1 cellular context compared by ENCODE assay signal in the genomic region with DNA sequence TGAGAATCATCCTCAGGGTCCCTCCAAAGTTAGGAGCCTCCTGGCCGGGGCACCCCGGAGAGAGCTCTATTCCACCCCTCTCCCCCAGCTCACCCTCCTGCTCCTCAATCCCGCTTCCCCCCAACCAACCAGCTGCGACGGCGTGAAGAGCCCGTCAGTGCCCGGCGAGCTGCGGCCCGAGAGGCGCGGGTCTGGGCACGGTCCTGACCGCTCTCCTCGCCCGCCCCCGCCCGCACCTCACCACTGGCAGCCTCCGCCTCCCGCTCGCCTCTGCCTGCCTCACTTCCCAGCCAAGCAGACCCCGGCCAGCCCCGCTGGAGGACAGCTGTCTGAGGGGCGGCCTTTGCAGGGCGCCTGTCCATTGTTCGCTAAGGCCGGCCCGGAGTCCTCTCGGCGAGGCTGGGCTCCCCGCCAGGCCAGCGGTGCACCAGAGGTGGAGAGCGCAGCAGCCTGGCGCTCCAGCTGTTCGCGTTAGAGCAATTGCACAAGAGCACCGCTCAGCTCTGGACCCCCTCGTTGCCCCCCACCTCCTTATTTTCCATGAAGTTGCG.
TF ChIP-seq lines count a peak whose summit lies in the region.

No MANE protein-coding gene starts in this region.

TF ChIP-seq in HepG2, 621 proteins besides CTCF, POLR2A, EP300 and RAD21 (continued from another document and continues in another):
- TF ChIP-seq, protein P1, sequence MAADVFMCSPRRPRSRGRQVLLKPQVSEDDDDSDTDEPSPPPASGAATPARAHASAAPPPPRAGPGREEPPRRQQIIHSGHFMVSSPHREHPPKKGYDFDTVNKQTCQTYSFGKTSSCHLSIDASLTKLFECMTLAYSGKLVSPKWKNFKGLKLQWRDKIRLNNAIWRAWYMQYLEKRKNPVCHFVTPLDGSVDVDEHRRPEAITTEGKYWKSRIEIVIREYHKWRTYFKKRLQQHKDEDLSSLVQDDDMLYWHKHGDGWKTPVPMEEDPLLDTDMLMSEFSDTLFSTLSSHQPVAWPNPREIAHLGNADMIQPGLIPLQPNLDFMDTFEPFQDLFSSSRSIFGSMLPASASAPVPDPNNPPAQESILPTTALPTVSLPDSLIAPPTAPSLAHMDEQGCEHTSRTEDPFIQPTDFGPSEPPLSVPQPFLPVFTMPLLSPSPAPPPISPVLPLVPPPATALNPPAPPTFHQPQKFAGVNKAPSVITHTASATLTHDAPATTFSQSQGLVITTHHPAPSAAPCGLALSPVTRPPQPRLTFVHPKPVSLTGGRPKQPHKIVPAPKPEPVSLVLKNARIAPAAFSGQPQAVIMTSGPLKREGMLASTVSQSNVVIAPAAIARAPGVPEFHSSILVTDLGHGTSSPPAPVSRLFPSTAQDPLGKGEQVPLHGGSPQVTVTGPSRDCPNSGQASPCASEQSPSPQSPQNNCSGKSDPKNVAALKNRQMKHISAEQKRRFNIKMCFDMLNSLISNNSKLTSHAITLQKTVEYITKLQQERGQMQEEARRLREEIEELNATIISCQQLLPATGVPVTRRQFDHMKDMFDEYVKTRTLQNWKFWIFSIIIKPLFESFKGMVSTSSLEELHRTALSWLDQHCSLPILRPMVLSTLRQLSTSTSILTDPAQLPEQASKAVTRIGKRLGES (CRISPR knock-in tag; IDR thresholded peaks at IDR 0.05; ENCODE audit: borderline replicate concordance), result no peak
- TF ChIP-seq ZNF432 (CRISPR knock-in tag; IDR thresholded peaks at IDR 0.05; ENCODE audit: borderline replicate concordance) (no peak), JUND (CRISPR knock-in tag; IDR thresholded peaks at IDR 0.05) (no peak), ZNF644 (CRISPR knock-in tag; IDR thresholded peaks at IDR 0.05; ENCODE audit: low read depth) (no peak), NR2C2 (CRISPR knock-in tag; IDR thresholded peaks at IDR 0.05; ENCODE audit: borderline replicate concordance) (no peak), SETDB1 (CRISPR knock-in tag; IDR thresholded peaks at IDR 0.05; ENCODE audit: borderline replicate concordance) (no peak), ZNF562 (CRISPR knock-in tag; IDR thresholded peaks at IDR 0.05; ENCODE audit: borderline replicate concordance) (no peak), ASH2L (IDR thresholded peaks at IDR 0.05; ENCODE audit: insufficient read length, low read depth, low read length) (peak; percentile 44), ZNF124 (CRISPR knock-in tag; IDR thresholded peaks at IDR 0.05) (no peak), KLF11 (CRISPR knock-in tag; IDR thresholded peaks at IDR 0.05) (no peak), PRMT3 (CRISPR knock-in tag; IDR thresholded peaks at IDR 0.05; ENCODE audit: borderline replicate concordance, low read depth) (no peak), ZNF570 (CRISPR knock-in tag; IDR thresholded peaks at IDR 0.05; ENCODE audit: borderline replicate concordance) (no peak), ZBTB42 (CRISPR knock-in tag; IDR thresholded peaks at IDR 0.05) (peak; percentile 96), FOSL1 (CRISPR knock-in tag; IDR thresholded peaks at IDR 0.05; ENCODE audit: borderline replicate concordance) (no peak), CEBPB (IDR thresholded peaks at IDR 0.05; ENCODE audit: borderline replicate concordance, low read depth, low read length) (peak; percentile 84), CAMTA2 (CRISPR knock-in tag; IDR thresholded peaks at IDR 0.05; ENCODE audit: borderline replicate concordance) (no peak), HIVEP1 (CRISPR knock-in tag; IDR thresholded peaks at IDR 0.05) (0 out of 2 replicates have a peak, but pooled peaks have one; percentile 16), HOXA5 (CRISPR knock-in tag; IDR thresholded peaks at IDR 0.05) (no peak; the same call in 1 of the 2 replicates), ZNF652 (CRISPR knock-in tag; IDR thresholded peaks at IDR 0.05; ENCODE audit: borderline replicate concordance, low read depth) (no peak), ZSCAN30 (CRISPR knock-in tag; IDR thresholded peaks at IDR 0.05) (no peak), SIN3A (IDR thresholded peaks at IDR 0.05; ENCODE audit: borderline replicate concordance, low read depth, low read length) (peak; percentile 38; the same call in 1 of the 2 replicates), ZNF569 (CRISPR knock-in tag; IDR thresholded peaks at IDR 0.05; ENCODE audit: borderline replicate concordance) (no peak), ZNF335 (CRISPR knock-in tag; IDR thresholded peaks at IDR 0.05) (no peak), AGO2 (optimal IDR thresholded peaks at IDR 0.05; ENCODE audit: low read depth, low read length) (peak; percentile 68), SALL2 (CRISPR knock-in tag; IDR thresholded peaks at IDR 0.05) (0 out of 2 replicates have a peak, but pooled peaks have one; percentile 36), BHLHE40 (IDR thresholded peaks at IDR 0.05; ENCODE audit: low read length) (no peak), ZZZ3 (CRISPR knock-in tag; IDR thresholded peaks at IDR 0.05; ENCODE audit: borderline replicate concordance) (no peak), EZH2 (conservative IDR thresholded peaks at IDR 0.05; ENCODE audit: low read depth, low read length) (no peak), ZNF614 (CRISPR knock-in tag; IDR thresholded peaks at IDR 0.05; ENCODE audit: borderline replicate concordance) (no peak)
- TF ChIP-seq, protein P2, sequence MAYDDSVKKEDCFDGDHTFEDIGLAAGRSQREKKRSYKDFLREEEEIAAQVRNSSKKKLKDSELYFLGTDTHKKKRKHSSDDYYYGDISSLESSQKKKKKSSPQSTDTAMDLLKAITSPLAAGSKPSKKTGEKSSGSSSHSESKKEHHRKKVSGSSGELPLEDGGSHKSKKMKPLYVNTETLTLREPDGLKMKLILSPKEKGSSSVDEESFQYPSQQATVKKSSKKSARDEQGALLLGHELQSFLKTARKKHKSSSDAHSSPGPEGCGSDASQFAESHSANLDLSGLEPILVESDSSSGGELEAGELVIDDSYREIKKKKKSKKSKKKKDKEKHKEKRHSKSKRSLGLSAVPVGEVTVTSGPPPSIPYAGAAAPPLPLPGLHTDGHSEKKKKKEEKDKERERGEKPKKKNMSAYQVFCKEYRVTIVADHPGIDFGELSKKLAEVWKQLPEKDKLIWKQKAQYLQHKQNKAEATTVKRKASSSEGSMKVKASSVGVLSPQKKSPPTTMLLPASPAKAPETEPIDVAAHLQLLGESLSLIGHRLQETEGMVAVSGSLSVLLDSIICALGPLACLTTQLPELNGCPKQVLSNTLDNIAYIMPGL (CRISPR knock-in tag; IDR thresholded peaks at IDR 0.05; ENCODE audit: borderline replicate concordance in 1 of 2, low read depth in 1 of 2), result peak in 1 of 2 experiments; percentile 34; a peak in 1 of 4 replicates
- TF ChIP-seq, protein P3, sequence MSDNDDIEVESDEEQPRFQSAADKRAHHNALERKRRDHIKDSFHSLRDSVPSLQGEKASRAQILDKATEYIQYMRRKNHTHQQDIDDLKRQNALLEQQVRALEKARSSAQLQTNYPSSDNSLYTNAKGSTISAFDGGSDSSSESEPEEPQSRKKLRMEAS (IDR thresholded peaks at IDR 0.05), result 0 out of 2 replicates have a peak, but pooled peaks have one; percentile 2
- TF ChIP-seq, protein P4, sequence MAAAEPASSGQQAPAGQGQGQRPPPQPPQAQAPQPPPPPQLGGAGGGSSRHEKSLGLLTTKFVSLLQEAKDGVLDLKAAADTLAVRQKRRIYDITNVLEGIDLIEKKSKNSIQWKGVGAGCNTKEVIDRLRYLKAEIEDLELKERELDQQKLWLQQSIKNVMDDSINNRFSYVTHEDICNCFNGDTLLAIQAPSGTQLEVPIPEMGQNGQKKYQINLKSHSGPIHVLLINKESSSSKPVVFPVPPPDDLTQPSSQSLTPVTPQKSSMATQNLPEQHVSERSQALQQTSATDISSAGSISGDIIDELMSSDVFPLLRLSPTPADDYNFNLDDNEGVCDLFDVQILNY (CRISPR knock-in tag; conservative IDR thresholded peaks at IDR 0.05), result no peak
- TF ChIP-seq, protein P5, sequence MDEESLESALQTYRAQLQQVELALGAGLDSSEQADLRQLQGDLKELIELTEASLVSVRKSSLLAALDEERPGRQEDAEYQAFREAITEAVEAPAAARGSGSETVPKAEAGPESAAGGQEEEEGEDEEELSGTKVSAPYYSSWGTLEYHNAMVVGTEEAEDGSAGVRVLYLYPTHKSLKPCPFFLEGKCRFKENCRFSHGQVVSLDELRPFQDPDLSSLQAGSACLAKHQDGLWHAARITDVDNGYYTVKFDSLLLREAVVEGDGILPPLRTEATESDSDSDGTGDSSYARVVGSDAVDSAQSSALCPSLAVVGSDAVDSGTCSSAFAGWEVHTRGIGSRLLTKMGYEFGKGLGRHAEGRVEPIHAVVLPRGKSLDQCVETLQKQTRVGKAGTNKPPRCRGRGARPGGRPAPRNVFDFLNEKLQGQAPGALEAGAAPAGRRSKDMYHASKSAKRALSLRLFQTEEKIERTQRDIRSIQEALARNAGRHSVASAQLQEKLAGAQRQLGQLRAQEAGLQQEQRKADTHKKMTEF (CRISPR knock-in tag; IDR thresholded peaks at IDR 0.05), result no peak; the same call in 1 of the 2 replicates
- TF ChIP-seq, protein P6, sequence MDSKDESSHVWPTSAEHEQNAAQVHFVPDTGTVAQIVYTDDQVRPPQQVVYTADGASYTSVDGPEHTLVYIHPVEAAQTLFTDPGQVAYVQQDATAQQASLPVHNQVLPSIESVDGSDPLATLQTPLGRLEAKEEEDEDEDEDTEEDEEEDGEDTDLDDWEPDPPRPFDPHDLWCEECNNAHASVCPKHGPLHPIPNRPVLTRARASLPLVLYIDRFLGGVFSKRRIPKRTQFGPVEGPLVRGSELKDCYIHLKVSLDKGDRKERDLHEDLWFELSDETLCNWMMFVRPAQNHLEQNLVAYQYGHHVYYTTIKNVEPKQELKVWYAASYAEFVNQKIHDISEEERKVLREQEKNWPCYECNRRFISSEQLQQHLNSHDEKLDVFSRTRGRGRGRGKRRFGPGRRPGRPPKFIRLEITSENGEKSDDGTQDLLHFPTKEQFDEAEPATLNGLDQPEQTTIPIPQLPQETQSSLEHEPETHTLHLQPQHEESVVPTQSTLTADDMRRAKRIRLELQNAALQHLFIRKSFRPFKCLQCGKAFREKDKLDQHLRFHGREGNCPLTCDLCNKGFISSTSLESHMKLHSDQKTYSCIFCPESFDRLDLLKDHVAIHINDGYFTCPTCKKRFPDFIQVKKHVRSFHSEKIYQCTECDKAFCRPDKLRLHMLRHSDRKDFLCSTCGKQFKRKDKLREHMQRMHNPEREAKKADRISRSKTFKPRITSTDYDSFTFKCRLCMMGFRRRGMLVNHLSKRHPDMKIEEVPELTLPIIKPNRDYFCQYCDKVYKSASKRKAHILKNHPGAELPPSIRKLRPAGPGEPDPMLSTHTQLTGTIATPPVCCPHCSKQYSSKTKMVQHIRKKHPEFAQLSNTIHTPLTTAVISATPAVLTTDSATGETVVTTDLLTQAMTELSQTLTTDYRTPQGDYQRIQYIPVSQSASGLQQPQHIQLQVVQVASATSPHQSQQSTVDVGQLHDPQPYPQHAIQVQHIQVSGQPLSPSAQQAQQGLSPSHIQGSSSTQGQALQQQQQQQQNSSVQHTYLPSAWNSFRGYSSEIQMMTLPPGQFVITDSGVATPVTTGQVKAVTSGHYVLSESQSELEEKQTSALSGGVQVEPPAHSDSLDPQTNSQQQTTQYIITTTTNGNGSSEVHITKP (CRISPR knock-in tag; IDR thresholded peaks at IDR 0.05; ENCODE audit: low read depth), result no peak
- TF ChIP-seq, protein P7, sequence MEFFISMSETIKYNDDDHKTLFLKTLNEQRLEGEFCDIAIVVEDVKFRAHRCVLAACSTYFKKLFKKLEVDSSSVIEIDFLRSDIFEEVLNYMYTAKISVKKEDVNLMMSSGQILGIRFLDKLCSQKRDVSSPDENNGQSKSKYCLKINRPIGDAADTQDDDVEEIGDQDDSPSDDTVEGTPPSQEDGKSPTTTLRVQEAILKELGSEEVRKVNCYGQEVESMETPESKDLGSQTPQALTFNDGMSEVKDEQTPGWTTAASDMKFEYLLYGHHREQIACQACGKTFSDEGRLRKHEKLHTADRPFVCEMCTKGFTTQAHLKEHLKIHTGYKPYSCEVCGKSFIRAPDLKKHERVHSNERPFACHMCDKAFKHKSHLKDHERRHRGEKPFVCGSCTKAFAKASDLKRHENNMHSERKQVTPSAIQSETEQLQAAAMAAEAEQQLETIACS (CRISPR knock-in tag; IDR thresholded peaks at IDR 0.05), result no peak
- TF ChIP-seq, protein P8, sequence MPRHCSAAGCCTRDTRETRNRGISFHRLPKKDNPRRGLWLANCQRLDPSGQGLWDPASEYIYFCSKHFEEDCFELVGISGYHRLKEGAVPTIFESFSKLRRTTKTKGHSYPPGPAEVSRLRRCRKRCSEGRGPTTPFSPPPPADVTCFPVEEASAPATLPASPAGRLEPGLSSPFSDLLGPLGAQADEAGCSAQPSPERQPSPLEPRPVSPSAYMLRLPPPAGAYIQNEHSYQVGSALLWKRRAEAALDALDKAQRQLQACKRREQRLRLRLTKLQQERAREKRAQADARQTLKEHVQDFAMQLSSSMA (CRISPR knock-in tag; IDR thresholded peaks at IDR 0.05), result no peak
- TF ChIP-seq, protein P9, sequence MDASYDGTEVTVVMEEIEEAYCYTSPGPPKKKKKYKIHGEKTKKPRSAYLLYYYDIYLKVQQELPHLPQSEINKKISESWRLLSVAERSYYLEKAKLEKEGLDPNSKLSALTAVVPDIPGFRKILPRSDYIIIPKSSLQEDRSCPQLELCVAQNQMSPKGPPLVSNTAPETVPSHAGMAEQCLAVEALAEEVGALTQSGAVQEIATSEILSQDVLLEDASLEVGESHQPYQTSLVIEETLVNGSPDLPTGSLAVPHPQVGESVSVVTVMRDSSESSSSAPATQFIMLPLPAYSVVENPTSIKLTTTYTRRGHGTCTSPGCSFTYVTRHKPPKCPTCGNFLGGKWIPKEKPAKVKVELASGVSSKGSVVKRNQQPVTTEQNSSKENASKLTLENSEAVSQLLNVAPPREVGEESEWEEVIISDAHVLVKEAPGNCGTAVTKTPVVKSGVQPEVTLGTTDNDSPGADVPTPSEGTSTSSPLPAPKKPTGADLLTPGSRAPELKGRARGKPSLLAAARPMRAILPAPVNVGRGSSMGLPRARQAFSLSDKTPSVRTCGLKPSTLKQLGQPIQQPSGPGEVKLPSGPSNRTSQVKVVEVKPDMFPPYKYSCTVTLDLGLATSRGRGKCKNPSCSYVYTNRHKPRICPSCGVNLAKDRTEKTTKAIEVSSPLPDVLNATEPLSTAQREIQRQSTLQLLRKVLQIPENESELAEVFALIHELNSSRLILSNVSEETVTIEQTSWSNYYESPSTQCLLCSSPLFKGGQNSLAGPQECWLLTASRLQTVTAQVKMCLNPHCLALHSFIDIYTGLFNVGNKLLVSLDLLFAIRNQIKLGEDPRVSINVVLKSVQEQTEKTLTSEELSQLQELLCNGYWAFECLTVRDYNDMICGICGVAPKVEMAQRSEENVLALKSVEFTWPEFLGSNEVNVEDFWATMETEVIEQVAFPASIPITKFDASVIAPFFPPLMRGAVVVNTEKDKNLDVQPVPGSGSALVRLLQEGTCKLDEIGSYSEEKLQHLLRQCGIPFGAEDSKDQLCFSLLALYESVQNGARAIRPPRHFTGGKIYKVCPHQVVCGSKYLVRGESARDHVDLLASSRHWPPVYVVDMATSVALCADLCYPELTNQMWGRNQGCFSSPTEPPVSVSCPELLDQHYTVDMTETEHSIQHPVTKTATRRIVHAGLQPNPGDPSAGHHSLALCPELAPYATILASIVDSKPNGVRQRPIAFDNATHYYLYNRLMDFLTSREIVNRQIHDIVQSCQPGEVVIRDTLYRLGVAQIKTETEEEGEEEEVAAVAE (CRISPR knock-in tag; IDR thresholded peaks at IDR 0.05; ENCODE audit: borderline replicate concordance), result no peak
- TF ChIP-seq, protein P10, sequence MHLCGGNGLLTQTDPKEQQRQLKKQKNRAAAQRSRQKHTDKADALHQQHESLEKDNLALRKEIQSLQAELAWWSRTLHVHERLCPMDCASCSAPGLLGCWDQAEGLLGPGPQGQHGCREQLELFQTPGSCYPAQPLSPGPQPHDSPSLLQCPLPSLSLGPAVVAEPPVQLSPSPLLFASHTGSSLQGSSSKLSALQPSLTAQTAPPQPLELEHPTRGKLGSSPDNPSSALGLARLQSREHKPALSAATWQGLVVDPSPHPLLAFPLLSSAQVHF (CRISPR knock-in tag; IDR thresholded peaks at IDR 0.05), result no peak
- TF ChIP-seq, protein P11, sequence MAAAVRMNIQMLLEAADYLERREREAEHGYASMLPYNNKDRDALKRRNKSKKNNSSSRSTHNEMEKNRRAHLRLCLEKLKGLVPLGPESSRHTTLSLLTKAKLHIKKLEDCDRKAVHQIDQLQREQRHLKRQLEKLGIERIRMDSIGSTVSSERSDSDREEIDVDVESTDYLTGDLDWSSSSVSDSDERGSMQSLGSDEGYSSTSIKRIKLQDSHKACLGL (CRISPR knock-in tag; IDR thresholded peaks at IDR 0.05), result peak; percentile 69
